In genomic region chr12:27334052-27334720, GRCh38 we compare ENCODE assay signal across 8 cellular contexts. TPM values are rescaled to one million over a fixed set of nuclear protein-coding genes. Genes with fewer than 3 reads are reported as not detected.
A peak's percentile ranks its signal among the peaks of the same experiment; 100 is the strongest.
DNase-seq lines count a peak whose midpoint lies in the region; ATAC-seq and TF ChIP-seq lines count a peak whose summit lies in the region.

No MANE protein-coding gene starts in this region.

- H3K4me3 Mint-ChIP-seq in activated T-cell treated with anti-CD3 and anti-CD28 coated beads, Interleukin-2, amount 50 U/mL, for 72 hours = peak overlapping the region; percentile 97 to 100
- H3K4me3 Mint-ChIP-seq in stimulated activated naive CD8-positive, alpha-beta T cell treated with anti-CD3 and anti-CD28 coated beads, Interleukin-15, amount 100 ng/mL, for 72 hours = peak overlapping the region; percentile 99

- ATAC-seq in activated T-cell treated with anti-CD3 and anti-CD28 coated beads, Interleukin-2, amount 50 U/mL, for 72 hours (replicated peaks in 1 of 2) = no peak
- ATAC-seq in PC-3 (no peak), left colon (no peak), GM18868 (IDR thresholded peaks at IDR 0.05; ENCODE audit: unreplicated experiment) (no peak), HG02642 (IDR thresholded peaks at IDR 0.05; ENCODE audit: poor library complexity, unreplicated experiment) (no peak)
- ATAC-seq in stimulated activated naive CD8-positive, alpha-beta T cell treated with anti-CD3 and anti-CD28 coated beads, Interleukin-15, amount 100 ng/mL, for 72 hours = no peak

- POLR2A ChIA-PET in PC-3 (lab: Charles Lee; ENCODE audit: unreplicated experiment) = interaction anchor here (0.6 to 0.8 kb wide), 2 partner anchors 7 to 629 kb away, joined by 3 to 4 read pairs; no protein-coding TSS in a partner anchor

- BruUV-seq in PC-3 (replicated peaks; lab: Mats Ljungman, UMichigan) = TSS peak; percentile 53

- peaks cover 76% of the 10 kb centered on the region for H3K4me1 ChIP-seq in PC-3 (ENCODE audit: insufficient read depth, low read length)

- peak overlapping the region; percentile 91 for H3K9ac ChIP-seq in PC-3 (ENCODE audit: low read length)

- H3K27ac Mint-ChIP-seq in activated T-cell treated with anti-CD3 and anti-CD28 coated beads, Interleukin-2, amount 50 U/mL, for 72 hours = peak overlapping the region; percentile 96
- peak overlapping the region in 1 of 2 donors; percentile 98 for H3K27ac Mint-ChIP-seq in stimulated activated naive CD8-positive, alpha-beta T cell treated with anti-CD3 and anti-CD28 coated beads, Interleukin-15, amount 100 ng/mL, for 72 hours

- H3K4me1 Mint-ChIP-seq in activated T-cell treated with anti-CD3 and anti-CD28 coated beads, Interleukin-2, amount 50 U/mL, for 72 hours (ENCODE audit: low read depth) = peaks cover 61% of the 10 kb centered on the region
- H3K4me1 Mint-ChIP-seq in stimulated activated naive CD8-positive, alpha-beta T cell treated with anti-CD3 and anti-CD28 coated beads, Interleukin-15, amount 100 ng/mL, for 72 hours = peaks cover 57% of the 10 kb centered on the region

- peaks cover 26% of the 10 kb centered on the region for H3K27me3 Mint-ChIP-seq in activated T-cell treated with anti-CD3 and anti-CD28 coated beads, Interleukin-2, amount 50 U/mL, for 72 hours (ENCODE audit: low read depth)
- H3K27me3 Mint-ChIP-seq in stimulated activated naive CD8-positive, alpha-beta T cell treated with anti-CD3 and anti-CD28 coated beads, Interleukin-15, amount 100 ng/mL, for 72 hours = peaks cover 46% of the 10 kb centered on the region

- no peaks in the 10 kb centered on the region for H3K9me3 ChIP-seq in PC-3 (ENCODE audit: low read length)

- H3K36me3 Mint-ChIP-seq in activated T-cell treated with anti-CD3 and anti-CD28 coated beads, Interleukin-2, amount 50 U/mL, for 72 hours (ENCODE audit: insufficient read depth in 2 of 2) = peaks cover 5 to 6% of the 10 kb centered on the region in 2 donors

- H3K9me3 Mint-ChIP-seq in activated T-cell treated with anti-CD3 and anti-CD28 coated beads, Interleukin-2, amount 50 U/mL, for 72 hours = no peaks in the 10 kb centered on the region
- H3K9me3 Mint-ChIP-seq in stimulated activated naive CD8-positive, alpha-beta T cell treated with anti-CD3 and anti-CD28 coated beads, Interleukin-15, amount 100 ng/mL, for 72 hours = no peaks in the 10 kb centered on the region

- H3K36me3 ChIP-seq in PC-3 (ENCODE audit: low read depth, low read length) = peaks cover 4% of the 10 kb centered on the region; the same call in 1 of the 2 replicates

- intact Hi-C loops in PC-3 (cut with micrococcal nuclease) (loop anchor here (5.0 to 10.0 kb wide), 2 partner anchors 321 to 368 kb away; no protein-coding TSS in a partner anchor), left colon (cut with DNase I, micrococcal nuclease) (no loop called here)

- peaks cover 30% of the 10 kb centered on the region for H3F3A ChIP-seq in PC-3 (ENCODE audit: low read length, unreplicated experiment)

- H4K20me1 ChIP-seq in PC-3 (ENCODE audit: low read length) = no peaks in the 10 kb centered on the region

- peak overlapping the region; percentile 95 for H3K27ac ChIP-seq in PC-3 (ENCODE audit: low read length)

- H3K27me3 ChIP-seq in PC-3 (ENCODE audit: low read length) = no peaks in the 10 kb centered on the region

- CTCF ChIA-PET in PC-3 (lab: Charles Lee) = interaction anchor here (0.6 kb wide), 1 partner anchor 140 kb away, joined by 3 read pairs; no protein-coding TSS in a partner anchor

- H3K9me2 ChIP-seq in PC-3 (replicated peaks; ENCODE audit: low read length) = no peaks in the 10 kb centered on the region

- H2AFZ ChIP-seq in PC-3 (ENCODE audit: low read length) = no peak overlapping the region

- H3K4me3 ChIP-seq in PC-3 (ENCODE audit: low read length) (peak overlapping the region; percentile 83), fibroblast of mammary gland (ENCODE audit: control insufficient read depth, low read depth, low read length) (peak overlapping the region; percentile 64)

- H3K79me2 ChIP-seq in PC-3 (ENCODE audit: low read length) = peaks cover 74% of the 10 kb centered on the region

- DNase-seq in activated T-cell treated with anti-CD3 and anti-CD28 coated beads, Interleukin-2, amount 50 U/mL, for 72 hours = no peak
- DNase-seq in activated T-cell treated with anti-CD3 and anti-CD28 coated beads, Interleukin-2, amount 50 U/mL, for 1 hour = no peak
- DNase-seq in PC-3 (peak; percentile 32), fibroblast of mammary gland (ENCODE audit: low read depth) (no peak), left colon (no peak)
- DNase-seq in stimulated activated naive CD8-positive, alpha-beta T cell treated with anti-CD3 and anti-CD28 coated beads, Interleukin-15, amount 100 ng/mL, for 72 hours = no peak

- no peak for TF ChIP-seq CTCF in PC-3 (conservative IDR thresholded peaks at IDR 0.05; ENCODE audit: low read depth, low read length)
- TF ChIP-seq CTCF in fibroblast of mammary gland (conservative IDR thresholded peaks at IDR 0.05; ENCODE audit: control insufficient read depth, insufficient read depth, low read depth, low read length) = no peak

- H3K4me2 ChIP-seq in PC-3 (ENCODE audit: low read length) = peak overlapping the region; percentile 85

RNA-seq across cellular contexts. Expression of gene BMAL2, which starts 1.6 kb away (rescaled TPM):
- total RNA-seq in activated T-cell treated with anti-CD3 and anti-CD28 coated beads, Interleukin-2, amount 50 U/mL, for 72 hours = 10 to 100 TPM; 16.1 to 17.0 TPM
- total RNA-seq in PC-3 (2014; rRNA removed) (126 and 137 TPM in 2 replicates), left colon (1 to 10 TPM; 3.6 to 4.3 TPM)
